13 cellular contexts compared by ENCODE assay signal in genomic region chr6:38027685-38028373, GRCh38.
DNase-seq lines count a peak whose midpoint lies in the region; ATAC-seq and TF ChIP-seq lines count a peak whose summit lies in the region.
"Had no signal": no experiment of that assay in that cellular context is flagged by ENCODE, and none has a peak within 500 bp of the region (broad histone marks: within the 10 kb centered on the region; RNA-seq: fewer than 3 reads in every experiment).

No MANE protein-coding gene starts in this region.

- H2AFZ ChIP-seq in hepatocyte = no peak overlapping the region

- H3K9ac ChIP-seq in colonic mucosa (ENCODE audit: low read depth in 2 of 2, low read length in 2 of 2) = no peak overlapping the region

- no peak overlapping the region for H3K27ac Mint-ChIP-seq in activated T-cell treated with anti-CD3 and anti-CD28 coated beads, Interleukin-2, amount 50 U/mL, for 72 hours
- H3K27ac Mint-ChIP-seq in activated T-helper 17 cell treated with anti-CD3 and anti-CD28 coated beads, Interleukin-2, amount 50 U/mL, for 72 hours = no peak overlapping the region
- peak overlapping the region; percentile 57 for H3K27ac Mint-ChIP-seq in glutamatergic neuron (ENCODE audit: unreplicated experiment)
- H3K27ac Mint-ChIP-seq: activated naive CD4-positive, alpha-beta T cell treated with anti-CD3 and anti-CD28 coated beads, Interleukin-2, amount 50 U/mL, for 72 hours had no signal

- TF ChIP-seq CTCF in glutamatergic neuron (IDR thresholded peaks at IDR 0.05; ENCODE audit: partially characterized antibody, unreplicated experiment) (no peak), thyroid gland (IDR thresholded peaks at IDR 0.05) (no peak), colonic mucosa (IDR thresholded peaks at IDR 0.05) (no peak), hepatocyte (IDR thresholded peaks at IDR 0.05; ENCODE audit: poor library complexity) (no peak)

- peaks cover 69% of the 10 kb centered on the region for H4K20me1 ChIP-seq in hepatocyte (ENCODE audit: insufficient read depth, poor library complexity, severe bottlenecking)

- no peaks in the 10 kb centered on the region for H3K27me3 Mint-ChIP-seq in activated T-cell treated with anti-CD3 and anti-CD28 coated beads, Interleukin-2, amount 50 U/mL, for 72 hours (ENCODE audit: low read depth)
- H3K27me3 Mint-ChIP-seq in activated T-cell treated with anti-CD3 and anti-CD28 coated beads, Interleukin-2, amount 50 U/mL, for 4 hours (ENCODE audit: low read depth) = no peaks in the 10 kb centered on the region
- H3K27me3 Mint-ChIP-seq in activated T-helper 17 cell treated with anti-CD3 and anti-CD28 coated beads, Interleukin-2, amount 50 U/mL, for 72 hours = no peaks in the 10 kb centered on the region
- H3K27me3 Mint-ChIP-seq in glutamatergic neuron (ENCODE audit: unreplicated experiment) = peaks cover 2% of the 10 kb centered on the region

- H3K9me2 ChIP-seq in hepatocyte (replicated peaks; ENCODE audit: insufficient read depth) = no peaks in the 10 kb centered on the region

- H3K79me2 ChIP-seq in hepatocyte = peaks cover 97% of the 10 kb centered on the region

- H3K4me3 ChIP-seq in thyroid gland (replicated peaks in 1 of 3) = no peak overlapping the region
- H3K4me3 ChIP-seq in colonic mucosa = no peak overlapping the region
- H3K4me3 ChIP-seq in hepatocyte = no peak overlapping the region
- H3K4me3 ChIP-seq: ovary, SJSA1 had no signal

- 50 to 55% methylated on average over 2 of the region's 2 CpGs for WGBS in thyroid gland, 2 donors
- WGBS in hepatocyte (ENCODE audit: low lambda C conversion rate, missing lambda C conversion rate) = 62% methylated on average over 2 of the region's 2 CpGs

- no peak for DNase-seq in activated T-cell treated with anti-CD3 and anti-CD28 coated beads, Interleukin-2, amount 50 U/mL, for 72 hours
- DNase-seq in activated T-cell treated with anti-CD3 and anti-CD28 coated beads, Interleukin-2, amount 50 U/mL, for 4 hours = no peak
- DNase-seq in glutamatergic neuron (no peak), thyroid gland (peak; percentile 7 to 21), SHP77 treated with DMSO at 0.1 percent for 48 hours (lab: John Stamatoyannopoulos, UW) (no peak), colonic mucosa (no peak), hepatocyte (ENCODE audit: low spot score) (no peak)
- DNase-seq: NCI-H2081, ovary, trophoblast cell had no signal

- no peaks in the 10 kb centered on the region for H3K36me3 ChIP-seq in thyroid gland
- H3K36me3 ChIP-seq in colonic mucosa = no peaks in the 10 kb centered on the region
- H3K36me3 ChIP-seq in hepatocyte (replicated peaks; ENCODE audit: insufficient read depth, low read depth) = no peaks in the 10 kb centered on the region
- H3K36me3 ChIP-seq: ovary, SJSA1 had no signal

- H3K27ac ChIP-seq in thyroid gland (peak overlapping the region in 1 of 3 donors; percentile 10), colonic mucosa (no peak overlapping the region), hepatocyte (no peak overlapping the region)
- H3K27ac ChIP-seq: ovary, SJSA1 had no signal

- H3K4me1 ChIP-seq in thyroid gland (peaks cover 21 to 22% of the 10 kb centered on the region in 2 donors), colonic mucosa (no peaks in the 10 kb centered on the region), hepatocyte (ENCODE audit: insufficient read depth) (no peaks in the 10 kb centered on the region)
- H3K4me1 ChIP-seq: SJSA1 had no signal

- intact Hi-C loops in thyroid gland (cut with DNase I) (no loop called here), colonic mucosa (cut with DNase I) (no loop called here)

- peaks cover 1 to 6% of the 10 kb centered on the region in 2 donors for H3K36me3 Mint-ChIP-seq in activated T-cell treated with anti-CD3 and anti-CD28 coated beads, Interleukin-2, amount 50 U/mL, for 72 hours (ENCODE audit: insufficient read depth in 2 of 2)
- peaks cover 15% of the 10 kb centered on the region for H3K36me3 Mint-ChIP-seq in activated T-cell treated with anti-CD3 and anti-CD28 coated beads, Interleukin-2, amount 50 U/mL, for 4 hours (ENCODE audit: insufficient read depth)
- peaks cover 4% of the 10 kb centered on the region for H3K36me3 Mint-ChIP-seq in activated T-helper 17 cell treated with anti-CD3 and anti-CD28 coated beads, Interleukin-2, amount 50 U/mL, for 72 hours (ENCODE audit: low read depth)
- no peaks in the 10 kb centered on the region for H3K36me3 Mint-ChIP-seq in glutamatergic neuron (ENCODE audit: unreplicated experiment)

- H3K4me3 Mint-ChIP-seq in activated T-cell treated with anti-CD3 and anti-CD28 coated beads, Interleukin-2, amount 50 U/mL, for 72 hours = no peak overlapping the region
- no peak overlapping the region for H3K4me3 Mint-ChIP-seq in activated T-cell treated with anti-CD3 and anti-CD28 coated beads, Interleukin-2, amount 50 U/mL, for 4 hours
- no peak overlapping the region for H3K4me3 Mint-ChIP-seq in activated T-helper 17 cell treated with anti-CD3 and anti-CD28 coated beads, Interleukin-2, amount 50 U/mL, for 72 hours
- H3K4me3 Mint-ChIP-seq in glutamatergic neuron (ENCODE audit: unreplicated experiment) = peak overlapping the region; percentile 50

- no peaks in the 10 kb centered on the region for H3K9me3 ChIP-seq in thyroid gland
- no peaks in the 10 kb centered on the region for H3K9me3 ChIP-seq in colonic mucosa
- H3K9me3 ChIP-seq in hepatocyte (ENCODE audit: low read depth) = no peaks in the 10 kb centered on the region
- H3K9me3 ChIP-seq: ovary, SJSA1 had no signal

- H3K4me2 ChIP-seq in hepatocyte = no peak overlapping the region

- ATAC-seq in activated T-cell treated with anti-CD3 and anti-CD28 coated beads, Interleukin-2, amount 50 U/mL, for 72 hours (replicated peaks in 1 of 2) = peak; percentile 40 to 71
- no peak for ATAC-seq in activated T-cell treated with anti-CD3 and anti-CD28 coated beads, Interleukin-2, amount 50 U/mL, for 4 hours
- ATAC-seq in activated T-helper 17 cell treated with anti-CD3 and anti-CD28 coated beads, Interleukin-2, amount 50 U/mL, for 72 hours (replicated peaks) = peak; percentile 83

- peak in 1 of 2 donors; percentile 7 for TF ChIP-seq POLR2A in thyroid gland (IDR thresholded peaks at IDR 0.05)

- peaks cover 2% of the 10 kb centered on the region in 2 donors for H3K9me3 Mint-ChIP-seq in activated T-cell treated with anti-CD3 and anti-CD28 coated beads, Interleukin-2, amount 50 U/mL, for 72 hours
- peaks cover 9% of the 10 kb centered on the region for H3K9me3 Mint-ChIP-seq in activated T-cell treated with anti-CD3 and anti-CD28 coated beads, Interleukin-2, amount 50 U/mL, for 4 hours
- no peaks in the 10 kb centered on the region for H3K9me3 Mint-ChIP-seq in activated T-helper 17 cell treated with anti-CD3 and anti-CD28 coated beads, Interleukin-2, amount 50 U/mL, for 72 hours
- H3K9me3 Mint-ChIP-seq in glutamatergic neuron (ENCODE audit: unreplicated experiment) = peaks cover 6% of the 10 kb centered on the region

- H3K27me3 ChIP-seq in thyroid gland (no peaks in the 10 kb centered on the region), colonic mucosa (no peaks in the 10 kb centered on the region), hepatocyte (no peaks in the 10 kb centered on the region)
- H3K27me3 ChIP-seq: ovary, SJSA1 had no signal

- peaks cover 45% of the 10 kb centered on the region for H3K4me1 Mint-ChIP-seq in activated T-cell treated with anti-CD3 and anti-CD28 coated beads, Interleukin-2, amount 50 U/mL, for 72 hours (ENCODE audit: low read depth)
- peaks cover 55% of the 10 kb centered on the region for H3K4me1 Mint-ChIP-seq in activated T-cell treated with anti-CD3 and anti-CD28 coated beads, Interleukin-2, amount 50 U/mL, for 4 hours (ENCODE audit: low read depth)
- peaks cover 43% of the 10 kb centered on the region for H3K4me1 Mint-ChIP-seq in activated T-helper 17 cell treated with anti-CD3 and anti-CD28 coated beads, Interleukin-2, amount 50 U/mL, for 72 hours
- peaks cover 27% of the 10 kb centered on the region for H3K4me1 Mint-ChIP-seq in glutamatergic neuron (ENCODE audit: low read depth, unreplicated experiment)

Comparison
In these comparisons a context has a peak if more than half of its experiments do, and no peak if none do; other contexts are left out.
1. ATAC-seq: peak in activated T-cell treated with anti-CD3 and anti-CD28 coated beads, Interleukin-2, amount 50 U/mL, for 72 hours (2 of 2) and activated T-helper 17 cell treated with anti-CD3 and anti-CD28 coated beads, Interleukin-2, amount 50 U/mL, for 72 hours (single experiment); none in activated T-cell treated with anti-CD3 and anti-CD28 coated beads, Interleukin-2, amount 50 U/mL, for 4 hours (0 of 2).
2. DNase-seq: peak in thyroid gland (2 of 2); none in activated T-cell treated with anti-CD3 and anti-CD28 coated beads, Interleukin-2, amount 50 U/mL, for 72 hours (0 of 2), activated T-cell treated with anti-CD3 and anti-CD28 coated beads, Interleukin-2, amount 50 U/mL, for 4 hours (single experiment), glutamatergic neuron (single experiment), SHP77 treated with DMSO at 0.1 percent for 48 hours (single experiment), colonic mucosa (single experiment) and hepatocyte (single experiment).